In the genomic region with DNA sequence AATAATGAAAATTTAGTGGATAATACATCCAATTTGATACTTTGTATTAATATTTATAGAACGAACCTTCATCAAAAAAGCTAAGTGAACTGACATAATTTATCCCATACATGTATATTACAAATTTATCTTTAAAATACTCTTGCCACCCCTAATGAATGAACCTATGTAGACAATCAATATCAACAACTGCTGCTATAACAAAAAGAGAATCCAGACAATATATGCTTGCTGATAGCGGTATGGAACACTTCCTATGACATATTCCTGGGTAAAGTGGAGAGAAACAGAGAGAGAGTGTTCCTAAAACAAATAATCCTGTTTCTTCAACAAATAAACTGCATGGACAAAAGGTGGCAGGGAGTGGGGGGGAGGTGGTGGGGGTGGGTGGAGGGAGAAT, we compare ENCODE assay signal across 34 cellular contexts.
"Had no signal": no experiment of that assay in that cellular context is flagged by ENCODE, and none has a peak within 500 bp of the region (broad histone marks: within the 10 kb centered on the region; RNA-seq: fewer than 3 reads in every experiment).

No MANE protein-coding gene starts in this region.

- H3K9me3 ChIP-seq: MG63 had no signal

- H3K9ac ChIP-seq: KMS-11 had no signal

- H3K27ac ChIP-seq: KMS-11 had no signal

- H3K27me3 ChIP-seq: MG63 had no signal

- H3K36me3 ChIP-seq: MG63 had no signal

- H3K4me3 ChIP-seq: MG63 had no signal

- H3K4me2 ChIP-seq: KMS-11 had no signal

- DNase-seq: Karpas-422, Kasumi-1, MG63, MM.1S, MV-4-11, NCI-H1048, NCI-H1092, NCI-H1092 treated with DMSO at 0.1 percent for 48 hours, NCI-H1105, NCI-H1105 treated with DMSO at 0.1 percent for 48 hours, NCI-H1417, NCI-H1417 treated with DMSO at 0.1 percent for 48 hours, NCI-H1436, NCI-H1436 treated with DMSO at 0.1 percent for 48 hours, NCI-H146, NCI-H1694, NCI-H1694 treated with DMSO at 0.1 percent for 48 hours, NCI-H187, NCI-H187 treated with DMSO at 0.1 percent for 48 hours, NCI-H1930, NCI-H2029, NCI-H2029 treated with DMSO at 0.1 percent for 48 hours, NCI-H2081, NCI-H2081 treated with DMSO at 0.1 percent for 48 hours, NCI-H2107, NCI-H2171, NCI-H2171 treated with DMSO at 0.1 percent for 48 hours, NCI-H2227 treated with DMSO at 0.1 percent for 48 hours, NCI-H226, NCI-H345, NCI-H446, NCI-H446 treated with DMSO at 0.1 percent for 48 hours, NCI-H510A had no signal
